ENCODE assay signal across 12 cellular contexts in the genomic region with DNA sequence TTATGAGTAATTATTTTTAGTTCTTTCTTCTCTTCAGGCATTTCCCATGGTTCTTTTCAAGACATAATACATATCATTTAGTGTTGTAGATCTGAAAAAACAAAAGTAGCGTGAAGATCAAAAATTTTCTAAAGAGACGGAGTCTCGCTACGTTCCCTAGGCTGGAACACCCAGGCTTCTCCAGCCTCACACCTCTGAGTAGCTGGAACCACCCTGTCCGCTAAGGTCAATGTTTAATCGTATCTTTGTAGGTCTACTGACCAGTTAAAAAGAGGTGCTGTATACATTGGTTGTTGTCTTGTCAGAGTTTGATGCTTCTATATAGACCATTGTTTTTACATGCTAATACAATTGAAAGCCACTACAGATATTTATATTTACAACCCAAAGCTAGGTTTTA. TPM values are rescaled to one million over a fixed set of nuclear protein-coding genes. Genes with fewer than 3 reads are reported as not detected.
DNase-seq lines count a peak whose midpoint lies in the region; ATAC-seq and TF ChIP-seq lines count a peak whose summit lies in the region.
"Had no signal": no experiment of that assay in that cellular context is flagged by ENCODE, and none has a peak within 500 bp of the region (broad histone marks: within the 10 kb centered on the region; RNA-seq: fewer than 3 reads in every experiment).

No MANE protein-coding gene starts in this region.

- H3K4me2 ChIP-seq in Karpas-422 (ENCODE audit: low read depth, low read length, poor library complexity, severe bottlenecking) (peak overlapping the region; percentile 82), neural progenitor cell (peak overlapping the region; percentile 88)

- no peak for TF ChIP-seq CTCF in neural progenitor cell (IDR thresholded peaks at IDR 0.05)
- no peak for TF ChIP-seq CTCF in WERI-Rb-1 (IDR thresholded peaks at IDR 0.05; ENCODE audit: low read depth, low read length)

- H3K27me3 ChIP-seq in Karpas-422 (ENCODE audit: low read length) (peaks cover 3% of the 10 kb centered on the region; the same call in 1 of the 2 replicates), adipocyte (replicated peaks; ENCODE audit: control insufficient read depth, insufficient read depth, low read length) (no peaks in the 10 kb centered on the region), neural progenitor cell (no peaks in the 10 kb centered on the region), WERI-Rb-1 (ENCODE audit: insufficient read depth, low read depth, severe bottlenecking) (no peaks in the 10 kb centered on the region)
- H3K27me3 ChIP-seq: right atrium auricular region had no signal

- H3K9me3 Mint-ChIP-seq in T-helper 1 cell treated with Interleukin-12 subunit alpha and Interleukin-12 subunit beta and Interleukin-4 antibody, amounts not matched to agents 30 μg/mL and 1 μg/mL, for 36 hours, result peaks cover 11% of the 10 kb centered on the region
- peaks cover 2% of the 10 kb centered on the region for H3K9me3 Mint-ChIP-seq in neural progenitor cell

- no peak for ATAC-seq in GM18858 (IDR thresholded peaks at IDR 0.05; ENCODE audit: unreplicated experiment)

- H3K9ac ChIP-seq in Karpas-422 (ENCODE audit: low read length), result no peak overlapping the region
- peak overlapping the region; percentile 92 for H3K9ac ChIP-seq in adipocyte (ENCODE audit: low read length)
- H3K9ac ChIP-seq in neural progenitor cell, result no peak overlapping the region

- no peaks in the 10 kb centered on the region for H3K27me3 Mint-ChIP-seq in T-helper 1 cell treated with Interleukin-12 subunit alpha and Interleukin-12 subunit beta and Interleukin-4 antibody, amounts not matched to agents 30 μg/mL and 1 μg/mL, for 36 hours (ENCODE audit: low read depth)
- H3K27me3 Mint-ChIP-seq in neural progenitor cell (ENCODE audit: insufficient read depth, low read depth), result peaks cover 2% of the 10 kb centered on the region

- H3K27ac Mint-ChIP-seq in T-helper 1 cell treated with Interleukin-12 subunit alpha and Interleukin-12 subunit beta and Interleukin-4 antibody, amounts not matched to agents 30 μg/mL and 1 μg/mL, for 36 hours, result peak overlapping the region; percentile 84
- H3K27ac Mint-ChIP-seq in neural progenitor cell, result no peak overlapping the region

- H3K36me3 ChIP-seq in Karpas-422 (ENCODE audit: insufficient read depth, low read length) (no peaks in the 10 kb centered on the region; the same call in 1 of the 2 replicates), adipocyte (ENCODE audit: control insufficient read depth, insufficient read depth, low read length, severe bottlenecking) (no peaks in the 10 kb centered on the region), neural progenitor cell (no peaks in the 10 kb centered on the region), WERI-Rb-1 (peaks cover 14% of the 10 kb centered on the region)
- H3K36me3 ChIP-seq: right atrium auricular region had no signal

- H2AFZ ChIP-seq in Karpas-422 (ENCODE audit: low read length) (no peak overlapping the region), neural progenitor cell (replicated peaks) (no peak overlapping the region)

- H3K36me3 Mint-ChIP-seq in T-helper 1 cell treated with Interleukin-12 subunit alpha and Interleukin-12 subunit beta and Interleukin-4 antibody, amounts not matched to agents 30 μg/mL and 1 μg/mL, for 36 hours (ENCODE audit: low read depth), result peaks cover 38% of the 10 kb centered on the region
- peaks cover 6% of the 10 kb centered on the region for H3K36me3 Mint-ChIP-seq in neural progenitor cell

- peaks cover 34% of the 10 kb centered on the region for H3F3A ChIP-seq in neural progenitor cell (ENCODE audit: low read depth)

- H3K79me2 ChIP-seq in Karpas-422 (ENCODE audit: low read length) (peaks cover 37% of the 10 kb centered on the region), neural progenitor cell (ENCODE audit: low read depth) (peaks cover 37% of the 10 kb centered on the region)

- H3K4me1 ChIP-seq in Karpas-422 (ENCODE audit: low read length), result peaks cover 31% of the 10 kb centered on the region
- peaks cover 31% of the 10 kb centered on the region for H3K4me1 ChIP-seq in adipocyte (ENCODE audit: control insufficient read depth, insufficient read depth, low read length)
- H3K4me1 ChIP-seq in neural progenitor cell, result peaks cover 31% of the 10 kb centered on the region

- no peak for DNase-seq in T-helper 1 cell
- no peak for DNase-seq in Karpas-422
- DNase-seq in adipocyte (ENCODE audit: low read depth), result peak; percentile 1
- no peak for DNase-seq in neural progenitor cell (ENCODE audit: low spot score)
- DNase-seq in WERI-Rb-1, result no peak
- DNase-seq in NCI-H1694 (lab: John Stamatoyannopoulos, UW), result no peak
- DNase-seq: 8988T, DMS 273 treated with DMSO at 0.1 percent for 48 hours, NCI-H2029 had no signal

- peaks cover 51% of the 10 kb centered on the region for H3K4me1 Mint-ChIP-seq in T-helper 1 cell treated with Interleukin-12 subunit alpha and Interleukin-12 subunit beta and Interleukin-4 antibody, amounts not matched to agents 30 μg/mL and 1 μg/mL, for 36 hours (ENCODE audit: low read depth)
- H3K4me1 Mint-ChIP-seq in neural progenitor cell, result peaks cover 32% of the 10 kb centered on the region

- peak overlapping the region; percentile 96 for H3K4me3 Mint-ChIP-seq in T-helper 1 cell treated with Interleukin-12 subunit alpha and Interleukin-12 subunit beta and Interleukin-4 antibody, amounts not matched to agents 30 μg/mL and 1 μg/mL, for 36 hours
- peak overlapping the region; percentile 96 for H3K4me3 Mint-ChIP-seq in neural progenitor cell

- peaks cover 10% of the 10 kb centered on the region for H3K9me3 ChIP-seq in Karpas-422 (ENCODE audit: low read length)
- H3K9me3 ChIP-seq in adipocyte (ENCODE audit: control insufficient read depth, low read length), result no peaks in the 10 kb centered on the region
- H3K9me3 ChIP-seq in neural progenitor cell (ENCODE audit: low read depth), result no peaks in the 10 kb centered on the region
- no peaks in the 10 kb centered on the region for H3K9me3 ChIP-seq in WERI-Rb-1 (ENCODE audit: severe bottlenecking)
- H3K9me3 ChIP-seq: right atrium auricular region had no signal

- H3K9me2 ChIP-seq in Karpas-422 (replicated peaks; ENCODE audit: insufficient read depth, low read length), result no peaks in the 10 kb centered on the region

- peaks cover 30% of the 10 kb centered on the region for H4K20me1 ChIP-seq in Karpas-422 (ENCODE audit: insufficient read depth, low read depth, low read length)
- H4K20me1 ChIP-seq in neural progenitor cell (ENCODE audit: low read depth), result peaks cover 26% of the 10 kb centered on the region

- H3K4me3 ChIP-seq in Karpas-422 (ENCODE audit: low read length) (no peak overlapping the region), adipocyte (ENCODE audit: low read length) (peak overlapping the region; percentile 84), neural progenitor cell (no peak overlapping the region), WERI-Rb-1 (ENCODE audit: low read depth, low read length) (no peak overlapping the region)

- H3K27ac ChIP-seq in Karpas-422 (ENCODE audit: low read length) (no peak overlapping the region), neural progenitor cell (no peak overlapping the region), WERI-Rb-1 (no peak overlapping the region)

RNA-seq across cellular contexts. Expression of a gene that starts 1.3 kb away (rescaled TPM):
- 111 and 233 TPM in 2 replicates for total RNA-seq in Karpas-422 (2014; rRNA removed; shearing (Covaris generic); ENCODE audit: low replicate concordance)
- 185 and 299 TPM in 2 replicates for total RNA-seq in neural progenitor cell (ENCODE audit: low replicate concordance)
